8 cellular contexts compared by ENCODE assay signal in genomic region chr18:48675330-48675761, GRCh38.
DNase-seq lines count a peak whose midpoint lies in the region; ATAC-seq and TF ChIP-seq lines count a peak whose summit lies in the region.

No MANE protein-coding gene starts in this region.

- peaks cover 7% of the 10 kb centered on the region for H3K36me3 ChIP-seq in BE2C

- H3K36me3 Mint-ChIP-seq in memory B cell = peaks cover 9% of the 10 kb centered on the region

- H3K27me3 Mint-ChIP-seq in memory B cell = no peaks in the 10 kb centered on the region

- ATAC-seq in GM18907 (IDR thresholded peaks at IDR 0.05; ENCODE audit: unreplicated experiment) (peak; percentile 85), HG03139 (IDR thresholded peaks at IDR 0.05; ENCODE audit: unreplicated experiment) (peak; percentile 76), memory B cell (ENCODE audit: low read depth) (peak; percentile 94)

- DNase-seq in BE2C (peak; percentile 77), NCI-H69 (lab: John Stamatoyannopoulos, UW) (peak; percentile 88), ecto neural progenitor cell (ENCODE audit: low spot score) (peak; percentile 90), memory B cell (ENCODE audit: low spot score in 2 of 2) (peak; percentile 81 to 85)
- peak; percentile 87 to 90 for DNase-seq in activated CD4-positive, alpha-beta T cell treated with anti-CD3 and anti-CD28 coated beads, Interleukin-2, amount 50 U/mL, for 48 hours
- peak; percentile 60 for DNase-seq in stimulated activated CD8-positive, alpha-beta memory T cell treated with anti-CD3 and anti-CD28 coated beads, Interleukin-12 subunit alpha, Interleukin-12 subunit beta, amount 100 ng/mL, for 4 hours (ENCODE audit: low read depth)

- H3K9me3 Mint-ChIP-seq in memory B cell = peaks cover 5% of the 10 kb centered on the region

- no peaks in the 10 kb centered on the region for H3K27me3 ChIP-seq in BE2C

- no peak overlapping the region for H3K4me3 ChIP-seq in BE2C (ENCODE audit: low read depth, low read length)

- no peaks in the 10 kb centered on the region for H3K9me3 ChIP-seq in BE2C

- TF ChIP-seq CTCF in BE2C (IDR thresholded peaks at IDR 0.05; ENCODE audit: low read depth, low read length) = peak; percentile 75

- H3K4me1 ChIP-seq in BE2C = peaks cover 3% of the 10 kb centered on the region; the same call in 1 of the 2 replicates

- H3K27ac Mint-ChIP-seq in memory B cell = no peak overlapping the region

- H3K4me1 Mint-ChIP-seq in memory B cell = no peaks in the 10 kb centered on the region

- no peak overlapping the region for H3K4me3 Mint-ChIP-seq in memory B cell
